12 cellular contexts compared by ENCODE assay signal in genomic region chr17:35535406-35535805, GRCh38. TPM values are rescaled to one million over a fixed set of nuclear protein-coding genes. Genes with fewer than 3 reads are reported as not detected.
DNase-seq lines count a peak whose midpoint lies in the region; ATAC-seq and TF ChIP-seq lines count a peak whose summit lies in the region.
"Not testable (repeated sequence)": the region's sequence is repeated elsewhere in the genome, so short reads cannot be mapped to it uniquely, and the experiment has no call there.
"Had no signal": no experiment of that assay in that cellular context is flagged by ENCODE, and none has a peak within 500 bp of the region (broad histone marks: within the 10 kb centered on the region; RNA-seq: fewer than 3 reads in every experiment).

No MANE protein-coding gene starts in this region.

- not testable (repeated sequence) for H3K9me3 Mint-ChIP-seq in CD4-positive, alpha-beta T cell; activated CD4-positive, alpha-beta T cell treated with anti-CD3 and anti-CD28 coated beads, Interleukin-2, amount 10 ng/mL, durations not matched to agents 7 days and 5 days; activated T-helper 1 cell treated with anti-CD3 and anti-CD28 coated beads, Interleukin-12 subunit alpha, Interleukin-12 subunit beta, Interleukin-2, Interleukin-4 antibody, amounts not matched to agents 30 ng/mL and 10 ng/mL and 1 ng/mL, durations not matched to agents 14 hours and 24 hours and 36 hours; activated naive CD8-positive, alpha-beta T cell treated with anti-CD3 and anti-CD28 coated beads, Interleukin-2, amount 10 ng/mL, durations not matched to agents 7 days and 5 days; immature natural killer cell

- not testable (repeated sequence) for H3K27me3 ChIP-seq in CD4-positive, alpha-beta T cell (ENCODE audit: control insufficient read depth, insufficient read depth, low read length); upper lobe of left lung

- intact Hi-C loops in CD4-positive, alpha-beta T cell (cut with DNase I, micrococcal nuclease) = loop anchor here (5.0 kb wide), 3 partner anchors 48 to 212 kb away; partner anchors contain the start of gene SLFN11 (in 1 of the 2)
- intact Hi-C loops in activated T-helper 1 cell treated with anti-CD3 and anti-CD28 coated beads, Interleukin-12 subunit alpha, Interleukin-12 subunit beta, Interleukin-2, Interleukin-4 antibody, amounts not matched to agents 30 ng/mL and 10 ng/mL and 1 ng/mL, durations not matched to agents 14 hours and 24 hours and 36 hours (cut with micrococcal nuclease) = loop anchor here (10.0 kb wide), 1 partner anchor 471 kb away; the partner anchor contains the start of gene RFFL

- 85 to 90% methylated on average over 9 of the region's 9 CpGs for WGBS in upper lobe of left lung, 2 donors

- DNase-seq in CD4-positive, alpha-beta T cell; activated CD4-positive, alpha-beta T cell treated with anti-CD3 and anti-CD28 coated beads, Interleukin-2, amount 10 ng/mL, durations not matched to agents 7 days and 5 days; activated T-helper 1 cell treated with anti-CD3 and anti-CD28 coated beads, Interleukin-12 subunit alpha, Interleukin-12 subunit beta, Interleukin-2, Interleukin-4 antibody, amounts not matched to agents 30 ng/mL and 10 ng/mL and 1 ng/mL, durations not matched to agents 14 hours and 24 hours and 36 hours (ENCODE audit: low spot score); activated naive CD8-positive, alpha-beta T cell treated with anti-CD3 and anti-CD28 coated beads, Interleukin-2, amount 10 ng/mL, durations not matched to agents 7 days and 5 days; immature natural killer cell; upper lobe of left lung: not testable (repeated sequence)

- not testable (repeated sequence) for H3K9me3 ChIP-seq in CD4-positive, alpha-beta T cell (ENCODE audit: control insufficient read depth, low read length); KOPT-K1 (ENCODE audit: insufficient read depth, low read length, poor library complexity, severe bottlenecking); upper lobe of left lung

- not testable (repeated sequence) for H3K27me3 Mint-ChIP-seq in CD4-positive, alpha-beta T cell; activated CD4-positive, alpha-beta T cell treated with anti-CD3 and anti-CD28 coated beads, Interleukin-2, amount 10 ng/mL, durations not matched to agents 7 days and 5 days; activated T-helper 1 cell treated with anti-CD3 and anti-CD28 coated beads, Interleukin-12 subunit alpha, Interleukin-12 subunit beta, Interleukin-2, Interleukin-4 antibody, amounts not matched to agents 30 ng/mL and 10 ng/mL and 1 ng/mL, durations not matched to agents 14 hours and 24 hours and 36 hours (ENCODE audit: insufficient read depth); activated naive CD8-positive, alpha-beta T cell treated with anti-CD3 and anti-CD28 coated beads, Interleukin-2, amount 10 ng/mL, durations not matched to agents 7 days and 5 days
- peaks cover 0 to 11% (median 9%) of the 10 kb centered on the region in 3 donors for H3K27me3 Mint-ChIP-seq in immature natural killer cell (ENCODE audit: low read depth in 3 of 3)

- ATAC-seq in CD4-positive, alpha-beta T cell (ENCODE audit: poor library complexity); activated naive CD8-positive, alpha-beta T cell treated with anti-CD3 and anti-CD28 coated beads, Interleukin-2, amount 10 ng/mL, durations not matched to agents 7 days and 5 days (ENCODE audit: low read depth); upper lobe of left lung (ENCODE audit: low FRiP score in 2 of 2): not testable (repeated sequence)

- H3K27ac Mint-ChIP-seq in CD4-positive, alpha-beta T cell = peak overlapping the region; percentile 82
- peak overlapping the region; percentile 98 for H3K27ac Mint-ChIP-seq in activated CD4-positive, alpha-beta T cell treated with anti-CD3 and anti-CD28 coated beads, Interleukin-2, amount 10 ng/mL, durations not matched to agents 7 days and 5 days
- H3K27ac Mint-ChIP-seq in activated T-helper 1 cell treated with anti-CD3 and anti-CD28 coated beads, Interleukin-12 subunit alpha, Interleukin-12 subunit beta, Interleukin-2, Interleukin-4 antibody, amounts not matched to agents 30 ng/mL and 10 ng/mL and 1 ng/mL, durations not matched to agents 14 hours and 24 hours and 36 hours = peak overlapping the region; percentile 100
- peak overlapping the region; percentile 99 for H3K27ac Mint-ChIP-seq in activated naive CD8-positive, alpha-beta T cell treated with anti-CD3 and anti-CD28 coated beads, Interleukin-2, amount 10 ng/mL, durations not matched to agents 7 days and 5 days
- H3K27ac Mint-ChIP-seq in immature natural killer cell = peak overlapping the region; percentile 91 to 99 (median 97)

- TF ChIP-seq POLR2A in upper lobe of left lung (IDR thresholded peaks at IDR 0.05) = not testable (repeated sequence)

- H3K36me3 Mint-ChIP-seq in CD4-positive, alpha-beta T cell (ENCODE audit: low read depth) = peaks cover 14% of the 10 kb centered on the region
- H3K36me3 Mint-ChIP-seq in activated CD4-positive, alpha-beta T cell treated with anti-CD3 and anti-CD28 coated beads, Interleukin-2, amount 10 ng/mL, durations not matched to agents 7 days and 5 days (ENCODE audit: low read depth) = peaks cover 59% of the 10 kb centered on the region
- peaks cover 18% of the 10 kb centered on the region for H3K36me3 Mint-ChIP-seq in activated T-helper 1 cell treated with anti-CD3 and anti-CD28 coated beads, Interleukin-12 subunit alpha, Interleukin-12 subunit beta, Interleukin-2, Interleukin-4 antibody, amounts not matched to agents 30 ng/mL and 10 ng/mL and 1 ng/mL, durations not matched to agents 14 hours and 24 hours and 36 hours (ENCODE audit: low read depth)
- H3K36me3 Mint-ChIP-seq in activated naive CD8-positive, alpha-beta T cell treated with anti-CD3 and anti-CD28 coated beads, Interleukin-2, amount 10 ng/mL, durations not matched to agents 7 days and 5 days = peaks cover 47% of the 10 kb centered on the region
- H3K36me3 Mint-ChIP-seq in immature natural killer cell = peaks cover 12 to 15% (median 14%) of the 10 kb centered on the region in 3 donors

- TF ChIP-seq CTCF in CD4-positive, alpha-beta T cell (IDR thresholded peaks at IDR 0.05); upper lobe of left lung (IDR thresholded peaks at IDR 0.05): not testable (repeated sequence)

- not testable (repeated sequence) for H3K36me3 ChIP-seq in KOPT-K1 (ENCODE audit: insufficient read depth, low read length); upper lobe of left lung

- H3K27ac ChIP-seq in CD4-positive, alpha-beta T cell (ENCODE audit: low read depth, low read length) = peak overlapping the region; percentile 86
- peak overlapping the region; percentile 96 for H3K27ac ChIP-seq in KOPT-K1 (ENCODE audit: low read depth, low read length, poor library complexity, severe bottlenecking)
- peak overlapping the region in 10 of 21 experiments; percentile 24 to 92 (median 82) for H3K27ac ChIP-seq in skin epidermis
- H3K27ac ChIP-seq in upper lobe of left lung = peak overlapping the region in 2 of 4 donors; percentile 45 to 49

- H3K4me3 ChIP-seq in skin epidermis (peak overlapping the region; percentile 2 to 37 (median 11)), upper lobe of left lung (peak overlapping the region in 3 of 4 donors; percentile 7 to 31 (median 12))

- CTCF ChIA-PET in CD4-positive, alpha-beta T cell (lab: Charles Lee) = interaction anchor here (0.7 to 4.6 kb wide), 3 partner anchors 222 to 321 kb away, joined by 3 to 57 read pairs (median 4); no protein-coding TSS in a partner anchor
- CTCF ChIA-PET in activated CD4-positive, alpha-beta T cell treated with anti-CD3 and anti-CD28 coated beads, Interleukin-2, amount 10 ng/mL, durations not matched to agents 7 days and 5 days (lab: Charles Lee) = interaction anchor here (0.7 to 2.2 kb wide), 5 partner anchors 11 to 321 kb away, joined by 3 to 7 read pairs (median 3); no protein-coding TSS in a partner anchor

- TF ChIP-seq EP300 in upper lobe of left lung (IDR thresholded peaks at IDR 0.05) = not testable (repeated sequence)

- peak overlapping the region; percentile 91 for H3K4me3 Mint-ChIP-seq in CD4-positive, alpha-beta T cell
- H3K4me3 Mint-ChIP-seq in activated CD4-positive, alpha-beta T cell treated with anti-CD3 and anti-CD28 coated beads, Interleukin-2, amount 10 ng/mL, durations not matched to agents 7 days and 5 days = peak overlapping the region; percentile 84
- H3K4me3 Mint-ChIP-seq in activated T-helper 1 cell treated with anti-CD3 and anti-CD28 coated beads, Interleukin-12 subunit alpha, Interleukin-12 subunit beta, Interleukin-2, Interleukin-4 antibody, amounts not matched to agents 30 ng/mL and 10 ng/mL and 1 ng/mL, durations not matched to agents 14 hours and 24 hours and 36 hours = peak overlapping the region; percentile 85
- peak overlapping the region; percentile 94 for H3K4me3 Mint-ChIP-seq in activated naive CD8-positive, alpha-beta T cell treated with anti-CD3 and anti-CD28 coated beads, Interleukin-2, amount 10 ng/mL, durations not matched to agents 7 days and 5 days
- peak overlapping the region; percentile 85 to 98 (median 93) for H3K4me3 Mint-ChIP-seq in immature natural killer cell

- H3K4me1 Mint-ChIP-seq in CD4-positive, alpha-beta T cell (ENCODE audit: low read depth) = peaks cover 71% of the 10 kb centered on the region
- peaks cover 55% of the 10 kb centered on the region for H3K4me1 Mint-ChIP-seq in activated CD4-positive, alpha-beta T cell treated with anti-CD3 and anti-CD28 coated beads, Interleukin-2, amount 10 ng/mL, durations not matched to agents 7 days and 5 days
- peaks cover 61% of the 10 kb centered on the region for H3K4me1 Mint-ChIP-seq in activated T-helper 1 cell treated with anti-CD3 and anti-CD28 coated beads, Interleukin-12 subunit alpha, Interleukin-12 subunit beta, Interleukin-2, Interleukin-4 antibody, amounts not matched to agents 30 ng/mL and 10 ng/mL and 1 ng/mL, durations not matched to agents 14 hours and 24 hours and 36 hours (ENCODE audit: low read depth)
- H3K4me1 Mint-ChIP-seq in activated naive CD8-positive, alpha-beta T cell treated with anti-CD3 and anti-CD28 coated beads, Interleukin-2, amount 10 ng/mL, durations not matched to agents 7 days and 5 days = peaks cover 50% of the 10 kb centered on the region
- peaks cover 78 to 79% of the 10 kb centered on the region in 2 donors for H3K4me1 Mint-ChIP-seq in immature natural killer cell

- H3K4me1 ChIP-seq in upper lobe of left lung = peaks cover 16 to 40% (median 23%) of the 10 kb centered on the region in 4 donors

- POLR2A ChIA-PET in CD4-positive, alpha-beta T cell (lab: Charles Lee) = interaction anchor here (0.7 to 8.1 kb wide), 12 partner anchors 14 to 321 kb away, joined by 3 to 153 read pairs (median 29); partner anchors contain the start of genes PEX12, SLFN11, SLFN13 and SLFN5
- POLR2A ChIA-PET in activated CD4-positive, alpha-beta T cell treated with anti-CD3 and anti-CD28 coated beads, Interleukin-2, amount 10 ng/mL, durations not matched to agents 7 days and 5 days (lab: Charles Lee) = interaction anchor here (0.6 to 2.1 kb wide), 5 partner anchors 14 to 317 kb away, joined by 3 to 8 read pairs (median 7); partner anchors contain the start of gene SLFN11
- POLR2A ChIA-PET in activated naive CD8-positive, alpha-beta T cell treated with anti-CD3 and anti-CD28 coated beads, Interleukin-2, amount 10 ng/mL, durations not matched to agents 7 days and 5 days (lab: Charles Lee) = interaction anchor here (0.7 to 7.2 kb wide), 11 partner anchors 9 to 321 kb away, joined by 3 to 172 read pairs (median 16); partner anchors contain the start of genes PEX12, SLFN11 and SLFN5

RNA-seq across cellular contexts. Expression of gene SLFN12L, which starts 2.1 kb away (rescaled TPM):
- total RNA-seq in CD4-positive, alpha-beta T cell = 10 to 100 TPM; 23.4 to 24.3 TPM
- 100 to 1,000 TPM in 1 of 2 experiments, 10 to 100 TPM in 1; 97.9 to 102 TPM for total RNA-seq in activated CD4-positive, alpha-beta T cell treated with anti-CD3 and anti-CD28 coated beads, Interleukin-2, amount 10 ng/mL, durations not matched to agents 7 days and 5 days
- 45.2 and 49.3 TPM in 2 replicates for total RNA-seq in activated T-helper 1 cell treated with anti-CD3 and anti-CD28 coated beads, Interleukin-12 subunit alpha, Interleukin-12 subunit beta, Interleukin-2, Interleukin-4 antibody, amounts not matched to agents 30 ng/mL and 10 ng/mL and 1 ng/mL, durations not matched to agents 14 hours and 24 hours and 36 hours
- 100 to 1,000 TPM; 133 to 139 TPM for total RNA-seq in activated naive CD8-positive, alpha-beta T cell treated with anti-CD3 and anti-CD28 coated beads, Interleukin-2, amount 10 ng/mL, durations not matched to agents 7 days and 5 days
- 10 to 100 TPM; 14.8 to 28.8 (median 27.4) TPM for polyA plus RNA-seq in immature natural killer cell
- total RNA-seq in upper lobe of left lung = 10 to 100 TPM in 2 of 6 donors, 1 to 10 TPM in 4; 2.5 to 26.2 (median 5.9) TPM
- total RNA-seq: HT1080, LHCN-M2, PC-3 had no signal
- polyA plus RNA-seq: IMR-90 had no signal

RNA-seq across cellular contexts. Expression of gene SLFN14, which starts 25.2 kb away (rescaled TPM):
- not detected for total RNA-seq in CD4-positive, alpha-beta T cell
- total RNA-seq in activated CD4-positive, alpha-beta T cell treated with anti-CD3 and anti-CD28 coated beads, Interleukin-2, amount 10 ng/mL, durations not matched to agents 7 days and 5 days = not detected
- 0.05 and 0.10 TPM in 2 replicates for total RNA-seq in activated T-helper 1 cell treated with anti-CD3 and anti-CD28 coated beads, Interleukin-12 subunit alpha, Interleukin-12 subunit beta, Interleukin-2, Interleukin-4 antibody, amounts not matched to agents 30 ng/mL and 10 ng/mL and 1 ng/mL, durations not matched to agents 14 hours and 24 hours and 36 hours
- total RNA-seq in activated naive CD8-positive, alpha-beta T cell treated with anti-CD3 and anti-CD28 coated beads, Interleukin-2, amount 10 ng/mL, durations not matched to agents 7 days and 5 days = not detected
- polyA plus RNA-seq in immature natural killer cell = under 1 TPM in 2 of 3 donors, not detected in 1; 0.10 to 0.50 TPM
- 1 to 10 TPM in 1 of 6 donors, under 1 TPM in 4, not detected in 1; 0.09 to 1.8 (median 0.30) TPM for total RNA-seq in upper lobe of left lung
- total RNA-seq: HT1080, IMR-90, LHCN-M2, PC-3 had no signal
- polyA plus RNA-seq: IMR-90 had no signal

RNA-seq across cellular contexts. Expression of gene PEX12, which starts 43.0 kb away (rescaled TPM):
- total RNA-seq in CD4-positive, alpha-beta T cell = 1 to 10 TPM; 3.0 to 3.2 TPM
- 1 to 10 TPM; 4.0 to 5.5 TPM for total RNA-seq in activated CD4-positive, alpha-beta T cell treated with anti-CD3 and anti-CD28 coated beads, Interleukin-2, amount 10 ng/mL, durations not matched to agents 7 days and 5 days
- total RNA-seq in activated T-helper 1 cell treated with anti-CD3 and anti-CD28 coated beads, Interleukin-12 subunit alpha, Interleukin-12 subunit beta, Interleukin-2, Interleukin-4 antibody, amounts not matched to agents 30 ng/mL and 10 ng/mL and 1 ng/mL, durations not matched to agents 14 hours and 24 hours and 36 hours = 5.0 and 5.9 TPM in 2 replicates
- total RNA-seq in activated naive CD8-positive, alpha-beta T cell treated with anti-CD3 and anti-CD28 coated beads, Interleukin-2, amount 10 ng/mL, durations not matched to agents 7 days and 5 days = 1 to 10 TPM; 4.4 to 4.6 TPM
- polyA plus RNA-seq in immature natural killer cell = 1 to 10 TPM in 2 of 3 donors, not detected in 1; 1.7 to 2.0 TPM
- total RNA-seq in upper lobe of left lung = 1 to 10 TPM; 3.8 to 6.6 (median 5.2) TPM

RNA-seq across cellular contexts. Expression of gene AP2B1, which starts 51.7 kb away (rescaled TPM):
- total RNA-seq in CD4-positive, alpha-beta T cell = 10 to 100 TPM; 67.0 to 69.2 TPM
- total RNA-seq in activated CD4-positive, alpha-beta T cell treated with anti-CD3 and anti-CD28 coated beads, Interleukin-2, amount 10 ng/mL, durations not matched to agents 7 days and 5 days = 100 to 1,000 TPM; 180 to 185 TPM
- total RNA-seq in activated T-helper 1 cell treated with anti-CD3 and anti-CD28 coated beads, Interleukin-12 subunit alpha, Interleukin-12 subunit beta, Interleukin-2, Interleukin-4 antibody, amounts not matched to agents 30 ng/mL and 10 ng/mL and 1 ng/mL, durations not matched to agents 14 hours and 24 hours and 36 hours = 156 and 167 TPM in 2 replicates
- total RNA-seq in activated naive CD8-positive, alpha-beta T cell treated with anti-CD3 and anti-CD28 coated beads, Interleukin-2, amount 10 ng/mL, durations not matched to agents 7 days and 5 days = 100 to 1,000 TPM; 154 to 163 TPM
- 10 to 100 TPM; 43.7 to 79.9 (median 51.4) TPM for polyA plus RNA-seq in immature natural killer cell
- total RNA-seq in upper lobe of left lung = 100 to 1,000 TPM in 3 of 6 donors, 10 to 100 TPM in 3; 52.7 to 140 (median 101) TPM
